In the genomic region with DNA sequence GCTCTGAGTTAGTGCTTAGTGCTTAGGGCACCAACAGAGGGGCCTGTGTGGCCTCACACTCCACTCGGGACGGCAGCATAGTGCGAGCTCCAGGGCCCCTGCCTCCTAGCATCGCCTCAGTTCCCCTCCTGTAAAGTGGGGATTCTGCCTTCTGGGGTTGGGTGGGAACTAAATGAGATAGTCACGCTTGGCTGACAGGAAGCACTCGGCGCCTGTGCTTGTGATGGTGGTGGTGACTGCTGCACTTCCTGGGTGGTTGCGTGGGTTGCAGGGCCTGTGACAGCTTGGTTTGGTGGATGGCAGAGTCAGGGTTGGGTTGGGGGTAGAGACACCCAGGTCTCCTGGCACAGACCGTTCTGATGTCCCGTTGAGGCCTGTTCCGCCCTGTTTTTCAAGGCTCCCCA, we compare ENCODE assay signal across 9 cellular contexts. TPM values are rescaled to one million over a fixed set of nuclear protein-coding genes. Genes with fewer than 3 reads are reported as not detected.
DNase-seq lines count a peak whose midpoint lies in the region; ATAC-seq, FAIRE-seq and TF ChIP-seq lines count a peak whose summit lies in the region.
"Had no signal": no experiment of that assay in that cellular context is flagged by ENCODE, and none has a peak within 500 bp of the region (broad histone marks: within the 10 kb centered on the region; RNA-seq: fewer than 3 reads in every experiment).

No MANE protein-coding gene starts in this region.

- peaks cover 79 to 96% (median 86%) of the 10 kb centered on the region in 3 donors for H3K4me1 Mint-ChIP-seq in CD8-positive, alpha-beta memory T cell
- peaks cover 31% of the 10 kb centered on the region for H3K4me1 Mint-ChIP-seq in nephron progenitor cell

- CTCF ChIA-PET in CD8-positive, alpha-beta memory T cell (lab: Charles Lee) = interaction anchor here (0.8 to 6.6 kb wide), 13 partner anchors 8 to 86 kb away, joined by 3 to 105 read pairs (median 15); a partner anchor contains a TSS

- ATAC-seq in HG02885 (IDR thresholded peaks at IDR 0.05; ENCODE audit: poor library complexity, unreplicated experiment) = peak; percentile 52
- ATAC-seq in foreskin keratinocyte = no peak

- peaks cover 41% of the 10 kb centered on the region for H4K20me1 ChIP-seq in osteoblast (ENCODE audit: insufficient read depth, low read length)

- no peaks in the 10 kb centered on the region for H3K27me3 ChIP-seq in CD8-positive, alpha-beta memory T cell (ENCODE audit: insufficient read depth, low read length, poor library complexity, severe bottlenecking)
- no peaks in the 10 kb centered on the region for H3K27me3 ChIP-seq in osteoblast (ENCODE audit: insufficient read depth, low read length)
- H3K27me3 ChIP-seq in foreskin keratinocyte = no peaks in the 10 kb centered on the region

- H3K79me2 ChIP-seq in osteoblast (ENCODE audit: insufficient read depth, low read length) = peaks cover 81% of the 10 kb centered on the region

- peak overlapping the region; percentile 77 for H3K27ac ChIP-seq in CD8-positive, alpha-beta memory T cell (ENCODE audit: low read depth, low read length)
- H3K27ac ChIP-seq in osteoblast (ENCODE audit: low read depth, low read length) = no peak overlapping the region
- no peak overlapping the region for H3K27ac ChIP-seq in foreskin keratinocyte

- peaks cover 98% of the 10 kb centered on the region for H3K4me1 ChIP-seq in CD8-positive, alpha-beta memory T cell (ENCODE audit: insufficient read depth, low read length)
- H3K4me1 ChIP-seq in osteoblast (ENCODE audit: insufficient read depth, low read length) (peaks cover 6% of the 10 kb centered on the region), foreskin keratinocyte (peaks cover 8% of the 10 kb centered on the region)

- H3K9me3 ChIP-seq in CD8-positive, alpha-beta memory T cell (ENCODE audit: low read length) = no peaks in the 10 kb centered on the region
- H3K9me3 ChIP-seq in osteoblast (ENCODE audit: low read depth, low read length) = no peaks in the 10 kb centered on the region

- peak overlapping the region; percentile 54 for H3K4me3 ChIP-seq in CD8-positive, alpha-beta memory T cell (ENCODE audit: low read length)
- no peak overlapping the region for H3K4me3 ChIP-seq in osteoblast (ENCODE audit: insufficient read depth, low read length)

- peak overlapping the region; percentile 93 to 100 (median 98) for H3K27ac Mint-ChIP-seq in CD8-positive, alpha-beta memory T cell
- no peak overlapping the region for H3K27ac Mint-ChIP-seq in nephron progenitor cell

- no peaks in the 10 kb centered on the region for H3K9me3 Mint-ChIP-seq in CD8-positive, alpha-beta memory T cell
- H3K9me3 Mint-ChIP-seq in nephron progenitor cell = no peaks in the 10 kb centered on the region

- peaks cover 26% of the 10 kb centered on the region for H3K36me3 ChIP-seq in CD8-positive, alpha-beta memory T cell (ENCODE audit: insufficient read depth, low read length)
- peaks cover 17% of the 10 kb centered on the region for H3K36me3 ChIP-seq in osteoblast (ENCODE audit: insufficient read depth, low read length)

- peak; percentile 82 to 94 (median 91) for DNase-seq in CD8-positive, alpha-beta memory T cell
- peak; percentile 81 for DNase-seq in activated T-cell treated with anti-CD3 and anti-CD28 coated beads for 24 hours (ENCODE audit: low read depth)
- peak; percentile 42 for DNase-seq in osteoblast (ENCODE audit: insufficient read length, low spot score, missing footprints)
- no peak for DNase-seq in urothelium cell line (ENCODE audit: low spot score)
- DNase-seq in nephron progenitor cell = no peak
- no peak for DNase-seq in foreskin keratinocyte
- no peak for DNase-seq in NCI-H2196 (lab: John Stamatoyannopoulos, UW; ENCODE audit: unreplicated experiment)

- H2AFZ ChIP-seq in osteoblast (ENCODE audit: low read length) = no peak overlapping the region

- POLR2A ChIA-PET in CD8-positive, alpha-beta memory T cell (lab: Charles Lee) = interaction anchor here (0.9 to 3.2 kb wide), 7 partner anchors 9 to 66 kb away, joined by 3 to 45 read pairs (median 14); a partner anchor contains a TSS

- H3K36me3 Mint-ChIP-seq in CD8-positive, alpha-beta memory T cell = peaks cover 3 to 54% (median 7%) of the 10 kb centered on the region in 3 donors
- no peaks in the 10 kb centered on the region for H3K36me3 Mint-ChIP-seq in nephron progenitor cell (ENCODE audit: low read depth)

- H3K27me3 Mint-ChIP-seq in CD8-positive, alpha-beta memory T cell = no peaks in the 10 kb centered on the region
- H3K27me3 Mint-ChIP-seq in nephron progenitor cell (ENCODE audit: low read depth, poor library complexity) = peaks cover 9% of the 10 kb centered on the region

- peak; percentile 13 for FAIRE-seq in urothelium cell line (lab: Jason Lieb, UNC)
- FAIRE-seq: astrocyte had no signal

- H3K4me3 Mint-ChIP-seq in CD8-positive, alpha-beta memory T cell = peak overlapping the region; percentile 61 to 95 (median 88)
- H3K4me3 Mint-ChIP-seq in nephron progenitor cell = no peak overlapping the region

- TF ChIP-seq CTCF in osteoblast (IDR thresholded peaks at IDR 0.05; ENCODE audit: extremely low read depth, low read depth, low read length) (no peak), nephron progenitor cell (IDR thresholded peaks at IDR 0.05) (no peak), foreskin keratinocyte (conservative IDR thresholded peaks at IDR 0.05) (no peak)

- H3K4me2 ChIP-seq in osteoblast (ENCODE audit: insufficient read depth, low read length) = no peak overlapping the region

RNA-seq across cellular contexts. Expression of a gene that starts 7.7 kb away (rescaled TPM):
- 10 to 100 TPM; 21.3 to 23.0 TPM for total RNA-seq in CD8-positive, alpha-beta memory T cell
- 57.7 TPM for polyA plus RNA-seq in CD8-positive, alpha-beta memory T cell
- total RNA-seq in osteoblast (86.9 and 106 TPM in 2 replicates), foreskin keratinocyte (13.8 and 15.0 TPM in 2 replicates)
- 13.2 and 15.8 TPM in 2 replicates for polyA plus RNA-seq in foreskin keratinocyte

RNA-seq across cellular contexts. Expression of a gene that starts 42.1 kb away (rescaled TPM):
- 10 to 100 TPM; 32.3 to 35.3 TPM for total RNA-seq in CD8-positive, alpha-beta memory T cell
- 33.0 TPM for polyA plus RNA-seq in CD8-positive, alpha-beta memory T cell
- 48.5 and 52.7 TPM in 2 replicates for total RNA-seq in osteoblast
- 13.8 and 16.7 TPM in 2 replicates for total RNA-seq in foreskin keratinocyte
- 9.9 and 10.0 TPM in 2 replicates for polyA plus RNA-seq in foreskin keratinocyte

Comparison
In these comparisons a context has a peak if more than half of its experiments do, and no peak if none do; other contexts are left out.
1. DNase-seq: peak in CD8-positive, alpha-beta memory T cell (5 of 5), activated T-cell treated with anti-CD3 and anti-CD28 coated beads for 24 hours (single experiment) and osteoblast (single experiment); none in urothelium cell line (single experiment), nephron progenitor cell (single experiment), foreskin keratinocyte (0 of 2) and NCI-H2196 (single experiment).